2 cellular contexts compared by ENCODE assay signal in the genomic region with DNA sequence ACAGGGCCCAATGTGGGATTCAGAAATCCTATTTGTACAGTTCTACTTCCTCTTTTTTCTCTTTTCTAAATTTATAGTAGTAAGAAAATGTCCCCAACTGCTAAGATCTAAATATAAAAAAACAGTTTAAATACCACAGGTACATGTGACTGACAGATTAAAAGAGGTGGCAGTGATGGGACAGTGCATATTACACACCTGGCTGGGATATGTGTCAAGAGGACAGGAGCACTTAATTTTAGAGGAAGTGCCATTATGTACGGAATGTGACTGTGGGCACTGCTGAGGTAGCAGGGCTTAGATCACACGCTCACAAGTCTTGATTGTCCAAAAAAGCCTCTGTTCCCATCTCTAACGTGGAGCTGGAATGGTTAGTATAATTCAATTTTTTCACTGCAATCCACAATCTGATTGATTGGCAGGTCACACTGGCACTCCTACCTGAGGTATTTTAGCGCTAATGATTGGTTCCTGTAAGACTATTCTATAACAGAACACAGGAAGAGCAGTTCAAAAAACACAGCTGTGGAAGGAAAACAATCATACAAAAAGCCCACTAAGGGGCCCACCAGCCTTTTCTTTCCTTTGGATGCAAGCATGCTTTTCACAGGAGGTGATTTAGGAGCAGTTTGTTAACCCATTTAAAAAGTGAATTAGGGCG.
A peak's percentile ranks its signal among the peaks of the same experiment; 100 is the strongest.
TF ChIP-seq lines count a peak whose summit lies in the region.

No MANE protein-coding gene starts in this region.

TF ChIP-seq in GM12891, 5 proteins besides CTCF, POLR2A, EP300 and RAD21:
- TF ChIP-seq SPI1 (IDR thresholded peaks at IDR 0.05; ENCODE audit: low read depth, low read length) (peak; percentile 65), TAF1 (IDR thresholded peaks at IDR 0.05; ENCODE audit: low read depth, low read length) (no peak)

TF ChIP-seq in GM12878, 131 proteins besides CTCF, POLR2A, EP300 and RAD21:
- TF ChIP-seq, protein P1, sequence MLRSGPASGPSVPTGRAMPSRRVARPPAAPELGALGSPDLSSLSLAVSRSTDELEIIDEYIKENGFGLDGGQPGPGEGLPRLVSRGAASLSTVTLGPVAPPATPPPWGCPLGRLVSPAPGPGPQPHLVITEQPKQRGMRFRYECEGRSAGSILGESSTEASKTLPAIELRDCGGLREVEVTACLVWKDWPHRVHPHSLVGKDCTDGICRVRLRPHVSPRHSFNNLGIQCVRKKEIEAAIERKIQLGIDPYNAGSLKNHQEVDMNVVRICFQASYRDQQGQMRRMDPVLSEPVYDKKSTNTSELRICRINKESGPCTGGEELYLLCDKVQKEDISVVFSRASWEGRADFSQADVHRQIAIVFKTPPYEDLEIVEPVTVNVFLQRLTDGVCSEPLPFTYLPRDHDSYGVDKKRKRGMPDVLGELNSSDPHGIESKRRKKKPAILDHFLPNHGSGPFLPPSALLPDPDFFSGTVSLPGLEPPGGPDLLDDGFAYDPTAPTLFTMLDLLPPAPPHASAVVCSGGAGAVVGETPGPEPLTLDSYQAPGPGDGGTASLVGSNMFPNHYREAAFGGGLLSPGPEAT (IDR thresholded peaks at IDR 0.05; ENCODE audit: low read depth) = no peak
- no peak for TF ChIP-seq NR2F1 (conservative IDR thresholded peaks at IDR 0.05)
- TF ChIP-seq FOXM1 (IDR thresholded peaks at IDR 0.05; ENCODE audit: low read depth, low read length) = no peak
- TF ChIP-seq, protein P2, sequence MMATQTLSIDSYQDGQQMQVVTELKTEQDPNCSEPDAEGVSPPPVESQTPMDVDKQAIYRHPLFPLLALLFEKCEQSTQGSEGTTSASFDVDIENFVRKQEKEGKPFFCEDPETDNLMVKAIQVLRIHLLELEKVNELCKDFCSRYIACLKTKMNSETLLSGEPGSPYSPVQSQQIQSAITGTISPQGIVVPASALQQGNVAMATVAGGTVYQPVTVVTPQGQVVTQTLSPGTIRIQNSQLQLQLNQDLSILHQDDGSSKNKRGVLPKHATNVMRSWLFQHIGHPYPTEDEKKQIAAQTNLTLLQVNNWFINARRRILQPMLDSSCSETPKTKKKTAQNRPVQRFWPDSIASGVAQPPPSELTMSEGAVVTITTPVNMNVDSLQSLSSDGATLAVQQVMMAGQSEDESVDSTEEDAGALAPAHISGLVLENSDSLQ (IDR thresholded peaks at IDR 0.05) = peak; percentile 76
- no peak for TF ChIP-seq CEBPB (IDR thresholded peaks at IDR 0.05; ENCODE audit: borderline replicate concordance in 1 of 2, low read depth in 2 of 2, low read length in 2 of 2)
- TF ChIP-seq, protein P3, sequence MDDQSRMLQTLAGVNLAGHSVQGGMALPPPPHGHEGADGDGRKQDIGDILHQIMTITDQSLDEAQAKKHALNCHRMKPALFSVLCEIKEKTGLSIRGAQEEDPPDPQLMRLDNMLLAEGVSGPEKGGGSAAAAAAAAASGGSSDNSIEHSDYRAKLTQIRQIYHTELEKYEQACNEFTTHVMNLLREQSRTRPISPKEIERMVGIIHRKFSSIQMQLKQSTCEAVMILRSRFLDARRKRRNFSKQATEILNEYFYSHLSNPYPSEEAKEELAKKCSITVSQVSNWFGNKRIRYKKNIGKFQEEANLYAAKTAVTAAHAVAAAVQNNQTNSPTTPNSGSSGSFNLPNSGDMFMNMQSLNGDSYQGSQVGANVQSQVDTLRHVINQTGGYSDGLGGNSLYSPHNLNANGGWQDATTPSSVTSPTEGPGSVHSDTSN (IDR thresholded peaks at IDR 0.05; ENCODE audit: insufficient replicate concordance, low read depth, low read length) = peak; percentile 40
- TF ChIP-seq EGR1 (IDR thresholded peaks at IDR 0.05; ENCODE audit: borderline replicate concordance in 1 of 2, low read depth in 2 of 2, low read length in 2 of 2) = no peak
- no peak for TF ChIP-seq TBL1XR1 (IDR thresholded peaks at IDR 0.05; ENCODE audit: low read depth, low read length)
- TF ChIP-seq RUNX3 (IDR thresholded peaks at IDR 0.05; ENCODE audit: low read length) = peak; percentile 40; the same call in 1 of the 2 replicates
- TF ChIP-seq SPI1 (IDR thresholded peaks at IDR 0.05; ENCODE audit: borderline replicate concordance, insufficient read depth, low read depth, low read length) = peak; percentile 56
- TF ChIP-seq ZNF217 (IDR thresholded peaks at IDR 0.05) = no peak
